ENCODE assay signal across 10 cellular contexts in the genomic region with DNA sequence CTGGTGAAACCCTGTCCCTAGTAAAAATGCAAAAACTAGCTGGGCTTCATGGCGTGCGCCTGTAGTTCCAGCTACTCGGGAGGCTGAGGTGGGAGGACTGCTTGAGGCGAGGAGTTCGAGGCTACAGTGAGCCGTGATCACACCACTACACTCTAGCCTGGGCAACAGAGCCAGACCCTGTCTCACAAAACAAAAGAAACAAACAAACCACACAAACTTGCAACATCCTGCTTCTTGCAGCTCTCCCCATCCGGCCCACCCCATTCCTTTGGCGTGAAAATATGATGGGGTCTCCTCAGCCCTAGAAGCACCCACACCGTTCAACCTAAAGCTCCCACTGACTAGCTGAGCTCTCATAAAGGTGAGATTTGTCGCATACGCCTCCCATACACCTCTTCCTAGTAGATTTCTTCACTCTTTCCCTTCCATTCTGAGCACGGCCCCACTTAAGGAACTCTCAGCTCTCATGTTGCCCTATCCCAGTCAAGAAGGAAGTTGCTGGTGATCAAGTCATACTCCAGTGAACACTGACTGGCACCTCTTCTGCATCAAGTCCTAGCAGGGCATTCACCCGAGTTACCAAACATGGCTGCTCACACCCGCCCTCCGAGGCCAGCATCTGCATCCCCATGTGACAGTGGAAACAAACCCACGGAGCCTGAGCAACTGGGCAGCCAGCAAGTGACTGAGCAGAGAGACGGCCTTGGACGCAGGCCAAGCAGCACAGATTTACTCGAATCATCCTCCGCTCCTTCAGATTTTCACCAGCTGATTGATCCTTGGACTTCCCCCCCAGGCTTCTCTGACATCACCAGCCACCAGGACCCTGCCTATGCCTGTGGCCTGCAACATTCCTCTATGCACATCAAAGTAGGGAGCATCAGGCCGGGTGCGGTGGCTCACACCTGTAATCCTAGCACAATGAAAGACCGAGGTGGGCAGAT. TPM values are rescaled to one million over a fixed set of nuclear protein-coding genes. Genes with fewer than 3 reads are reported as not detected.
DNase-seq lines count a peak whose midpoint lies in the region; ATAC-seq and FAIRE-seq lines count a peak whose summit lies in the region.
"Had no signal": no experiment of that assay in that cellular context is flagged by ENCODE, and none has a peak within 500 bp of the region (broad histone marks: within the 10 kb centered on the region; RNA-seq: fewer than 3 reads in every experiment).

No MANE protein-coding gene starts in this region.

- no peak for FAIRE-seq in urothelium cell line (lab: Jason Lieb, UNC)
- FAIRE-seq: A204.1 had no signal

- in situ Hi-C loops in KBM-7 (cut with MboI; ENCODE audit: low pct_unique_long_range_greater_than_20kb, low sequenced_read_pairs): no loop called here

- DNase-seq in NCI-H2171 treated with DMSO at 0.1 percent for 48 hours (lab: John Stamatoyannopoulos, UW) (peak; percentile 29), NCI-H2171 (lab: John Stamatoyannopoulos, UW) (no peak), KBM-7 (peak; percentile 55), astrocyte of the hippocampus (ENCODE audit: low read depth, low spot score) (peak; percentile 15), posterior vena cava (ENCODE audit: low spot score) (peak; percentile 80), urothelium cell line (ENCODE audit: low spot score) (no peak), NCI-H146 (lab: John Stamatoyannopoulos, UW) (no peak)
- DNase-seq: mesendoderm had no signal

- intact Hi-C loops in posterior vena cava (cut with DNase I): loop anchor here (5.0 kb wide), 2 partner anchors 36 to 111 kb away; no protein-coding TSS in a partner anchor

- ATAC-seq in HG03045 (IDR thresholded peaks at IDR 0.05; ENCODE audit: unreplicated experiment): no peak

RNA-seq across cellular contexts. Expression of gene CD27, which starts 18.9 kb away (rescaled TPM):
- total RNA-seq in posterior vena cava: under 1 TPM; 0.42 to 0.43 TPM

RNA-seq across cellular contexts. Expression of gene TAPBPL, which starts 26.0 kb away (rescaled TPM):
- 10 to 100 TPM; 15.3 to 20.6 TPM for total RNA-seq in posterior vena cava

RNA-seq across cellular contexts. Expression of gene LTBR, which starts 41.9 kb away (rescaled TPM):
- 10 to 100 TPM; 86.4 to 92.5 TPM for total RNA-seq in posterior vena cava

RNA-seq across cellular contexts. Expression of gene VAMP1, which starts 44.6 kb away (rescaled TPM):
- total RNA-seq in posterior vena cava: 10 to 100 TPM in 1 of 2 donors, 1 to 10 TPM in 1; 6.2 to 11.1 TPM

RNA-seq across cellular contexts. Expression of gene SCNN1A, which starts 50.5 kb away (rescaled TPM):
- 1 to 10 TPM; 1.9 to 3.3 TPM for total RNA-seq in posterior vena cava

Comparison
In these comparisons a context has a peak if more than half of its experiments do, and no peak if none do; other contexts are left out.
1. DNase-seq: peak in NCI-H2171 treated with DMSO at 0.1 percent for 48 hours (single experiment), KBM-7 (single experiment), astrocyte of the hippocampus (single experiment) and posterior vena cava (single experiment); none in NCI-H2171 (single experiment), urothelium cell line (single experiment) and NCI-H146 (single experiment).